ENCODE assay signal across 8 cellular contexts in genomic region chr4:109816894-109817293, GRCh38.
DNase-seq lines count a peak whose midpoint lies in the region; ATAC-seq and TF ChIP-seq lines count a peak whose summit lies in the region.
"Had no signal": no experiment of that assay in that cellular context is flagged by ENCODE, and none has a peak within 500 bp of the region (broad histone marks: within the 10 kb centered on the region; RNA-seq: fewer than 3 reads in every experiment).

No MANE protein-coding gene starts in this region.

- peak overlapping the region; percentile 67 for H3K4me3 ChIP-seq in GM12865 (ENCODE audit: low read depth, low read length)
- peak overlapping the region; percentile 18 for H3K4me3 ChIP-seq in parathyroid adenoma (ENCODE audit: low read depth, low read length)

- H2AFZ ChIP-seq in parathyroid adenoma: no peak overlapping the region

- H3K9me3 Mint-ChIP-seq in effector memory CD8-positive, alpha-beta T cell: no peaks in the 10 kb centered on the region

- H3K27ac ChIP-seq in parathyroid adenoma: no peak overlapping the region

- no peak overlapping the region for H3K4me2 ChIP-seq in parathyroid adenoma (ENCODE audit: low read length)

- no peaks in the 10 kb centered on the region for H3K79me2 ChIP-seq in parathyroid adenoma

- no peaks in the 10 kb centered on the region for H3K9me3 ChIP-seq in parathyroid adenoma (ENCODE audit: control insufficient read depth, low read length)

- POLR2A ChIA-PET in GM10248 (lab: Yijun Ruan, JAX): no interaction called here

- no peaks in the 10 kb centered on the region for H3K27me3 ChIP-seq in parathyroid adenoma (ENCODE audit: control insufficient read depth, insufficient read depth, low read length)

- peaks cover 34 to 51% of the 10 kb centered on the region in 2 donors for H3K4me1 Mint-ChIP-seq in effector memory CD8-positive, alpha-beta T cell (ENCODE audit: low read depth in 2 of 2)

- no peaks in the 10 kb centered on the region for H3K36me3 ChIP-seq in parathyroid adenoma (ENCODE audit: control insufficient read depth, insufficient read depth, low read length)

- CTCF ChIA-PET in GM10248 (lab: Yijun Ruan, JAX): interaction anchor here (0.7 to 4.5 kb wide), 5 partner anchors 9 to 699 kb away, joined by 3 to 24 read pairs (median 5); partner anchors contain the start of genes CASP6, RRH and SEC24B

- H3K4me1 ChIP-seq in parathyroid adenoma: no peaks in the 10 kb centered on the region

- no peak overlapping the region for H3K9ac ChIP-seq in parathyroid adenoma

- peak overlapping the region; percentile 87 to 96 for H3K4me3 Mint-ChIP-seq in effector memory CD8-positive, alpha-beta T cell

- peaks cover 32% of the 10 kb centered on the region for H3K36me3 Mint-ChIP-seq in effector memory CD8-positive, alpha-beta T cell (ENCODE audit: insufficient read depth)

- DNase-seq in GM12865 (ENCODE audit: low read depth) (peak; percentile 4), OCI-M1 (lab: John Stamatoyannopoulos, UW) (peak; percentile 19), GM10248 (ENCODE audit: extremely low spot score) (no peak), SKM-1 (lab: John Stamatoyannopoulos, UW; ENCODE audit: unreplicated experiment) (no peak)
- no peak for DNase-seq in effector memory CD8-positive, alpha-beta T cell
- DNase-seq: NCI-H1694 had no signal

- peak overlapping the region; percentile 98 for H3K27ac Mint-ChIP-seq in effector memory CD8-positive, alpha-beta T cell

- no peak for TF ChIP-seq CTCF in GM12865 (IDR thresholded peaks at IDR 0.05; ENCODE audit: insufficient read depth, low read depth, low read length, missing control alignments)
- no peak for TF ChIP-seq CTCF in parathyroid adenoma (IDR thresholded peaks at IDR 0.05)
- no peak for TF ChIP-seq CTCF in GM10248 (IDR thresholded peaks at IDR 0.05; ENCODE audit: control extremely low read depth, extremely low read depth, low read depth, missing control alignments)

- ATAC-seq in effector memory CD8-positive, alpha-beta T cell (replicated peaks): no peak
- no peak for ATAC-seq in HG02610 (IDR thresholded peaks at IDR 0.05; ENCODE audit: unreplicated experiment)

- H3K27me3 Mint-ChIP-seq in effector memory CD8-positive, alpha-beta T cell: no peaks in the 10 kb centered on the region

Comparison
In these comparisons a context has a peak if more than half of its experiments do, and no peak if none do; other contexts are left out.
1. DNase-seq: peak in GM12865 (single experiment) and OCI-M1 (single experiment); none in effector memory CD8-positive, alpha-beta T cell (0 of 3), GM10248 (single experiment) and SKM-1 (single experiment).